Comparison of ENCODE assay signal across 18 cellular contexts in genomic region chr1:183840140-183840539, GRCh38. TPM values are rescaled to one million over a fixed set of nuclear protein-coding genes. Genes with fewer than 3 reads are reported as not detected.
DNase-seq lines count a peak whose midpoint lies in the region; ATAC-seq and TF ChIP-seq lines count a peak whose summit lies in the region.
"Had no signal": no experiment of that assay in that cellular context is flagged by ENCODE, and none has a peak within 500 bp of the region (broad histone marks: within the 10 kb centered on the region; RNA-seq: fewer than 3 reads in every experiment).

No MANE protein-coding gene starts in this region.

- no peak for TF ChIP-seq POLR2A in ovary (IDR thresholded peaks at IDR 0.05)

- no peak for ATAC-seq in left cardiac atrium
- ATAC-seq: activated CD8-positive, alpha-beta T cell treated with anti-CD3 and anti-CD28 coated beads, Interleukin-2, amount 10 ng/mL, durations not matched to agents 7 days and 5 days; T-cell had no signal

- TF ChIP-seq CTCF in AG10803 (conservative IDR thresholded peaks at IDR 0.05; ENCODE audit: low read length): no peak
- TF ChIP-seq CTCF in astrocyte of the spinal cord (IDR thresholded peaks at IDR 0.05; ENCODE audit: low read depth, low read length): no peak
- TF ChIP-seq CTCF in hepatocyte (IDR thresholded peaks at IDR 0.05; ENCODE audit: poor library complexity): no peak
- TF ChIP-seq CTCF in ovary (IDR thresholded peaks at IDR 0.05): no peak

- TF ChIP-seq EP300 in ovary (IDR thresholded peaks at IDR 0.05): no peak

- no peak overlapping the region for H3K4me2 ChIP-seq in hepatocyte

- no peak overlapping the region for H2AFZ ChIP-seq in hepatocyte

- H3K4me3 ChIP-seq in AG10803 (ENCODE audit: low read length) (no peak overlapping the region), astrocyte of the spinal cord (ENCODE audit: low read depth, low read length) (no peak overlapping the region), hepatocyte (no peak overlapping the region), ovary (no peak overlapping the region)
- H3K4me3 ChIP-seq in effector memory CD4-positive, alpha-beta T cell (ENCODE audit: insufficient read depth, low read depth, low read length, poor library complexity, severe bottlenecking): no peak overlapping the region
- H3K4me3 ChIP-seq: Peyer's patch, suprapubic skin had no signal

- H3K9me2 ChIP-seq in hepatocyte (replicated peaks; ENCODE audit: insufficient read depth): no peaks in the 10 kb centered on the region

- H3K79me2 ChIP-seq in hepatocyte: peaks cover 29% of the 10 kb centered on the region

- H3K9me3 ChIP-seq in hepatocyte (ENCODE audit: low read depth) (no peaks in the 10 kb centered on the region), ovary (no peaks in the 10 kb centered on the region)
- H3K9me3 ChIP-seq in effector memory CD4-positive, alpha-beta T cell (ENCODE audit: control insufficient read depth, low read length): no peaks in the 10 kb centered on the region
- H3K9me3 ChIP-seq: Peyer's patch, suprapubic skin had no signal

- H3K27ac ChIP-seq in hepatocyte (peak overlapping the region; percentile 55), ovary (no peak overlapping the region)
- no peak overlapping the region for H3K27ac ChIP-seq in effector memory CD4-positive, alpha-beta T cell (ENCODE audit: insufficient read depth, low read length, poor library complexity, severe bottlenecking)
- H3K27ac ChIP-seq: Peyer's patch, suprapubic skin, WERI-Rb-1 had no signal

- peaks cover 22% of the 10 kb centered on the region for H3K4me1 ChIP-seq in hepatocyte (ENCODE audit: insufficient read depth)
- H3K4me1 ChIP-seq in ovary (ENCODE audit: insufficient read depth): peaks cover 4% of the 10 kb centered on the region
- H3K4me1 ChIP-seq in effector memory CD4-positive, alpha-beta T cell (ENCODE audit: control insufficient read depth, insufficient read depth, low read length, poor library complexity, severe bottlenecking): no peaks in the 10 kb centered on the region
- H3K4me1 ChIP-seq: Peyer's patch had no signal

- in situ Hi-C loops in astrocyte of the spinal cord (cut with HindIII; ENCODE audit: low sequenced_read_pairs): no loop called here

- H3K36me3 ChIP-seq in hepatocyte (replicated peaks; ENCODE audit: insufficient read depth, low read depth): no peaks in the 10 kb centered on the region
- no peaks in the 10 kb centered on the region for H3K36me3 ChIP-seq in ovary
- H3K36me3 ChIP-seq in effector memory CD4-positive, alpha-beta T cell (ENCODE audit: control insufficient read depth, insufficient read depth, low read length): no peaks in the 10 kb centered on the region
- H3K36me3 ChIP-seq: Peyer's patch, suprapubic skin, WERI-Rb-1 had no signal

- no peaks in the 10 kb centered on the region for H4K20me1 ChIP-seq in hepatocyte (ENCODE audit: insufficient read depth, poor library complexity, severe bottlenecking)

- intact Hi-C loops in ovary (cut with DNase I): no loop called here
- intact Hi-C loops in left cardiac atrium (cut with DNase I): no loop called here

- no peaks in the 10 kb centered on the region for H3K27me3 ChIP-seq in hepatocyte
- H3K27me3 ChIP-seq in ovary: no peaks in the 10 kb centered on the region
- H3K27me3 ChIP-seq in effector memory CD4-positive, alpha-beta T cell (replicated peaks; ENCODE audit: control insufficient read depth, insufficient read depth, low read length, poor library complexity, severe bottlenecking): no peaks in the 10 kb centered on the region
- H3K27me3 ChIP-seq: Peyer's patch, suprapubic skin had no signal

- WGBS in hepatocyte (ENCODE audit: low lambda C conversion rate, missing lambda C conversion rate): 81% methylated on average over 1 of the region's 1 CpG
- 92 to 100% (median 95%) methylated on average over 1 of the region's 1 CpG for WGBS in ovary, 3 donors

- DNase-seq in AG10803 (ENCODE audit: low read depth) (peak; percentile 24), HT1080 (ENCODE audit: low read depth) (peak; percentile 71), astrocyte of the spinal cord (ENCODE audit: low read depth, low spot score) (peak; percentile 52), hepatocyte (ENCODE audit: low spot score) (no peak), ovary (no peak), cerebellar cortex (ENCODE audit: low spot score) (no peak), left cardiac atrium (no peak)
- no peak for DNase-seq in effector memory CD4-positive, alpha-beta T cell
- DNase-seq: activated CD8-positive, alpha-beta T cell treated with anti-CD3 and anti-CD28 coated beads, Interleukin-2, amount 10 ng/mL, durations not matched to agents 7 days and 5 days; amniotic stem cell; erythroblast; NCI-H1092; nucleus accumbens; Peyer's patch; stimulated activated CD4-positive, alpha-beta T cell treated with anti-CD3 and anti-CD28 coated beads, Interleukin-4, amount 100 ng/mL, for 1 hour; T-cell; WERI-Rb-1 had no signal

RNA-seq across cellular contexts. Expression of gene RGL1, which starts 35.2 kb away (rescaled TPM):
- 3.9 and 4.2 TPM in 2 replicates for total RNA-seq in HT1080 (2014; rRNA removed; shearing (Covaris generic))
- polyA plus RNA-seq in HT1080 (2015; cell fraction: cytosol; rRNA removed): 2.4 and 2.5 TPM in 2 replicates
- polyA plus RNA-seq in HT1080 (2015; cell fraction: nucleus; rRNA removed): 2.5 and 2.7 TPM in 2 replicates
- total RNA-seq in hepatocyte (30.7 and 32.2 TPM in 2 replicates), ovary (10 to 100 TPM; 14.3 to 61.6 (median 25.7) TPM), left cardiac atrium (10 to 100 TPM; 22.5 to 32.7 TPM)
- polyA plus RNA-seq in hepatocyte (17.9 TPM in 2 replicates), ovary (10 to 100 TPM; 19.5 to 54.2 TPM)

Comparison
In these comparisons a context has a peak if more than half of its experiments do, and no peak if none do; other contexts are left out.
1. DNase-seq: peak in AG10803 (single experiment), HT1080 (single experiment) and astrocyte of the spinal cord (single experiment); none in hepatocyte (single experiment), ovary (0 of 5), cerebellar cortex (single experiment), left cardiac atrium (single experiment) and effector memory CD4-positive, alpha-beta T cell (0 of 3).